9 cellular contexts compared by ENCODE assay signal in the genomic region with DNA sequence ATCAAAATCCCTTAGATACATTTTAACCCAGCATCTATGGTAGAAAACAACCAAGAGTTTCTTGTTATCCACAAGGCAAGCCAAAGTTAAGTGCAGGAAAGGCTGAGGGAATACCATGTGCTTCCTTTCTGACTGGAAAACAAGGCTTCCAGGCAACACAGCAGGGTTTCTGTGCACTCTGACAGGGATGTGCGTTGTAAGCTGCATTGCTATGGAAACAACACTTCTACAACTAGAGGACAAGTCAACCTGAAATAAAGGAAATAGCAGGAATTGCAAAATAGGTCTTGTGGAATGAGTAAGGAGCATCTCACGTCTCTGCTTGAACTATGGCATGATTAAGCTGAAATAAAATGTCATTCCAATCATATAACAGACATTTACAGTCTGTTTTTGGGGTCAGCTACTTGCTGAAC. TPM values are rescaled to one million over a fixed set of nuclear protein-coding genes. Genes with fewer than 3 reads are reported as not detected.
A peak's percentile ranks its signal among the peaks of the same experiment; 100 is the strongest.
DNase-seq lines count a peak whose midpoint lies in the region; ATAC-seq and TF ChIP-seq lines count a peak whose summit lies in the region.
"Had no signal": no experiment of that assay in that cellular context is flagged by ENCODE, and none has a peak within 500 bp of the region (broad histone marks: within the 10 kb centered on the region; RNA-seq: fewer than 3 reads in every experiment).

No MANE protein-coding gene starts in this region.

- H3K36me3 ChIP-seq in kidney epithelial cell (ENCODE audit: control insufficient read depth, insufficient read depth, low read length) (no peaks in the 10 kb centered on the region), upper lobe of right lung (peaks cover 6% of the 10 kb centered on the region)

- H3K27me3 ChIP-seq in kidney epithelial cell (ENCODE audit: control insufficient read depth, insufficient read depth, low read length) (no peaks in the 10 kb centered on the region), upper lobe of right lung (no peaks in the 10 kb centered on the region)

- no peaks in the 10 kb centered on the region for H3K9me3 ChIP-seq in upper lobe of right lung

- ATAC-seq in left cardiac atrium (peak; percentile 62 to 78), Right ventricle myocardium inferior (no peak), upper lobe of right lung (peak; percentile 87), HG03095 (IDR thresholded peaks at IDR 0.05; ENCODE audit: unreplicated experiment) (no peak), GM21526 (IDR thresholded peaks at IDR 0.05; ENCODE audit: low FRiP score, unreplicated experiment) (no peak)

- no peak overlapping the region for H3K4me3 ChIP-seq in kidney epithelial cell (ENCODE audit: low read depth, low read length)
- H3K4me3 ChIP-seq in upper lobe of right lung = no peak overlapping the region

- intact Hi-C loops in left cardiac atrium (cut with DNase I) = no loop called here
- intact Hi-C loops in Right ventricle myocardium inferior (cut with DNase I) = loop anchor here (10.0 kb wide), 1 partner anchor 63 kb away; no protein-coding TSS in a partner anchor
- intact Hi-C loops in upper lobe of right lung (cut with DNase I) = no loop called here

- TF ChIP-seq CTCF in kidney epithelial cell (IDR thresholded peaks at IDR 0.05; ENCODE audit: insufficient read depth, low read length, poor library complexity, severe bottlenecking) (no peak), upper lobe of right lung (IDR thresholded peaks at IDR 0.05) (no peak)

- DNase-seq in left cardiac atrium (no peak), Right ventricle myocardium inferior (ENCODE audit: missing footprints) (no peak), brain pericyte (ENCODE audit: low read depth, low spot score) (peak; percentile 97), kidney epithelial cell (ENCODE audit: low read depth) (peak; percentile 96), upper lobe of right lung (no peak), NCI-H2107 (lab: John Stamatoyannopoulos, UW) (no peak)
- DNase-seq: T-helper 9 cell had no signal

- peak overlapping the region; percentile 48 for H3K27ac ChIP-seq in upper lobe of right lung

- peaks cover 30% of the 10 kb centered on the region for H3K4me1 ChIP-seq in upper lobe of right lung

RNA-seq across cellular contexts. Expression of a gene that starts 55.3 kb away (rescaled TPM):
- 10 to 100 TPM; 31.3 to 32.7 TPM for total RNA-seq in left cardiac atrium
- total RNA-seq in Right ventricle myocardium inferior = 26.6 TPM
- 38.0 and 59.7 TPM in 2 replicates for total RNA-seq in kidney epithelial cell
- 49.0 TPM for total RNA-seq in upper lobe of right lung

Comparison
In these comparisons a context has a peak if more than half of its experiments do, and no peak if none do; other contexts are left out.
1. ATAC-seq: peak in left cardiac atrium (2 of 2) and upper lobe of right lung (single experiment); none in Right ventricle myocardium inferior (single experiment), HG03095 (single experiment) and GM21526 (single experiment).
2. DNase-seq: peak in brain pericyte (single experiment) and kidney epithelial cell (single experiment); none in left cardiac atrium (single experiment), Right ventricle myocardium inferior (single experiment), upper lobe of right lung (single experiment) and NCI-H2107 (single experiment).